ENCODE assay signal across 12 cellular contexts in genomic region chr17:10633738-10634379, GRCh38. TPM values are rescaled to one million over a fixed set of nuclear protein-coding genes. Genes with fewer than 3 reads are reported as not detected.
A peak's percentile ranks its signal among the peaks of the same experiment; 100 is the strongest.
DNase-seq lines count a peak whose midpoint lies in the region; ATAC-seq and TF ChIP-seq lines count a peak whose summit lies in the region.
"Had no signal": no experiment of that assay in that cellular context is flagged by ENCODE, and none has a peak within 500 bp of the region (broad histone marks: within the 10 kb centered on the region; RNA-seq: fewer than 3 reads in every experiment).

No MANE protein-coding gene starts in this region.

- H3K27ac ChIP-seq in Karpas-422 (ENCODE audit: low read length) (no peak overlapping the region), testis (no peak overlapping the region)

- H3K4me1 ChIP-seq in Karpas-422 (ENCODE audit: low read length) (peaks cover 7% of the 10 kb centered on the region), testis (no peaks in the 10 kb centered on the region)

- DNase-seq in Karpas-422 (peak; percentile 54), MG63 (no peak), testis (no peak), NCI-H748 treated with DMSO at 0.1 percent for 48 hours (lab: John Stamatoyannopoulos, UW) (no peak), NCI-H2227 treated with DMSO at 0.1 percent for 48 hours (lab: John Stamatoyannopoulos, UW) (no peak)
- DNase-seq: CD8-positive, alpha-beta memory T cell; effector memory CD8-positive, alpha-beta T cell; NCI-H1048; stimulated activated naive CD4-positive, alpha-beta T cell treated with Interleukin-2 at 50 U/mL for 16 hours had no signal

- intact Hi-C loops in testis (cut with DNase I; ENCODE audit: low total_unique reads): no loop called here

- H3K4me3 ChIP-seq in Karpas-422 (ENCODE audit: low read length): no peak overlapping the region
- no peak overlapping the region for H3K4me3 ChIP-seq in MG63
- H3K4me3 ChIP-seq in testis: no peak overlapping the region

- no peaks in the 10 kb centered on the region for H3K9me3 ChIP-seq in Karpas-422 (ENCODE audit: low read length)
- no peaks in the 10 kb centered on the region for H3K9me3 ChIP-seq in MG63
- H3K9me3 ChIP-seq in testis: no peaks in the 10 kb centered on the region

- no peaks in the 10 kb centered on the region; the same call in 1 of the 2 replicates for H3K36me3 ChIP-seq in Karpas-422 (ENCODE audit: insufficient read depth, low read length)
- H3K36me3 ChIP-seq in MG63: no peaks in the 10 kb centered on the region
- no peaks in the 10 kb centered on the region for H3K36me3 ChIP-seq in testis (ENCODE audit: low read depth, missing control alignments)

- H3K27me3 ChIP-seq in Karpas-422 (ENCODE audit: low read length) (no peaks in the 10 kb centered on the region), MG63 (no peaks in the 10 kb centered on the region), testis (no peaks in the 10 kb centered on the region)

- H3K4me2 ChIP-seq in Karpas-422 (ENCODE audit: low read depth, low read length, poor library complexity, severe bottlenecking): no peak overlapping the region

- no peak overlapping the region for H3K9ac ChIP-seq in Karpas-422 (ENCODE audit: low read length)

- peak; percentile 94 for ATAC-seq in GM18505 (IDR thresholded peaks at IDR 0.05; ENCODE audit: unreplicated experiment)
- ATAC-seq in GM19455 (IDR thresholded peaks at IDR 0.05; ENCODE audit: unreplicated experiment): peak; percentile 94
- ATAC-seq in HG02943 (IDR thresholded peaks at IDR 0.05; ENCODE audit: low read depth, unreplicated experiment): peak; percentile 93
- ATAC-seq: effector memory CD8-positive, alpha-beta T cell had no signal

- H2AFZ ChIP-seq in Karpas-422 (ENCODE audit: low read length): no peak overlapping the region

- H3K9me2 ChIP-seq in Karpas-422 (replicated peaks; ENCODE audit: insufficient read depth, low read length): no peaks in the 10 kb centered on the region

- no peak for TF ChIP-seq CTCF in testis (IDR thresholded peaks at IDR 0.05)

- no peaks in the 10 kb centered on the region for H4K20me1 ChIP-seq in Karpas-422 (ENCODE audit: insufficient read depth, low read depth, low read length)

- H3K79me2 ChIP-seq in Karpas-422 (ENCODE audit: low read length): no peaks in the 10 kb centered on the region

- TF ChIP-seq POLR2A in GM18505 (IDR thresholded peaks at IDR 0.05; ENCODE audit: borderline replicate concordance, extremely low read depth, insufficient read depth, insufficient read length) (no peak), testis (IDR thresholded peaks at IDR 0.05) (no peak)

- WGBS in testis, 2 donors: 92 to 93% methylated on average over 15 of the region's 15 CpGs

RNA-seq across cellular contexts. Expression of gene MYH3, which starts 23.2 kb away (rescaled TPM):
- total RNA-seq in Karpas-422 (2014; rRNA removed; shearing (Covaris generic); ENCODE audit: low replicate concordance): 1.0 and 1.7 TPM in 2 replicates
- total RNA-seq in MG63 (2014; rRNA removed; shearing (Covaris generic); ENCODE audit: low replicate concordance): 0.02 and 1.2 TPM in 2 replicates
- 10 to 100 TPM; 18.1 to 19.3 TPM for total RNA-seq in testis
- 35.3 TPM for polyA plus RNA-seq in testis (ENCODE audit: insufficient read depth, low read depth, low replicate concordance)
- polyA plus RNA-seq: CD8-positive, alpha-beta memory T cell had no signal
